Comparison of ENCODE assay signal across 10 cellular contexts in the genomic region with DNA sequence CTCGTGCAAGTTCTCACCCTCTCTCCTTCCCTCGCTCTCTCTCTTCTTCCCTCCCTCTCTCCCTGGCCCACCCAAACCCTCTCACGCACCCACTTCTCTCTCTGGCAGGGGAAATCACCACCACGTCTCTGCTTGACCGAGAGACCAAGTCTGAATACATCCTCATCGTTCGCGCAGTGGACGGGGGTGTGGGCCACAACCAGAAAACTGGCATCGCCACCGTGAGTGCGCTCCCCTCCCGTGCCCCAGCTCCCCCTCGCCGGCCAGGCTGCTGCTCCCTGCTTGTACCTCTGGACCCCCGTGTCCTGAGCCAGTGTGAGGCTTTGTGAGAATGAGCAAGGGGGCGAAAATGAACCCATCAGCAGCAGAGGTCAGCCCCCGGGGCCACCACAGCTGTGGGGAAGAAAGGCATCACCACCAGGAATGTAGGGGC. TPM values are rescaled to one million over a fixed set of nuclear protein-coding genes. Genes with fewer than 3 reads are reported as not detected.
DNase-seq lines count a peak whose midpoint lies in the region; ATAC-seq and TF ChIP-seq lines count a peak whose summit lies in the region.
"Had no signal": no experiment of that assay in that cellular context is flagged by ENCODE, and none has a peak within 500 bp of the region (broad histone marks: within the 10 kb centered on the region; RNA-seq: fewer than 3 reads in every experiment).

No MANE protein-coding gene starts in this region.

- ATAC-seq in activated CD8-positive, alpha-beta T cell treated with anti-CD3 and anti-CD28 coated beads, Interleukin-2, amount 10 ng/mL, durations not matched to agents 7 days and 5 days = no peak
- no peak for ATAC-seq in activated CD8-positive, alpha-beta T cell treated with anti-CD3 and anti-CD28 coated beads for 36 hours
- peak; percentile 11 for ATAC-seq in HG02571 (IDR thresholded peaks at IDR 0.05; ENCODE audit: unreplicated experiment)
- ATAC-seq in activated naive CD8-positive, alpha-beta T cell treated with anti-CD3 and anti-CD28 coated beads, Interleukin-2, amount 50 U/mL, for 24 hours = no peak

- no peak for DNase-seq in activated CD8-positive, alpha-beta T cell treated with anti-CD3 and anti-CD28 coated beads, Interleukin-2, amount 10 ng/mL, durations not matched to agents 7 days and 5 days
- no peak for DNase-seq in activated CD8-positive, alpha-beta T cell treated with anti-CD3 and anti-CD28 coated beads for 36 hours
- no peak for DNase-seq in activated naive CD8-positive, alpha-beta T cell treated with anti-CD3 and anti-CD28 coated beads, Interleukin-2, amount 50 U/mL, for 24 hours
- DNase-seq in spleen = no peak
- no peak for DNase-seq in WERI-Rb-1
- no peak for DNase-seq in NCI-H226
- no peak for DNase-seq in HCEC 1CT

- no peaks in the 10 kb centered on the region for H3K36me3 Mint-ChIP-seq in activated CD8-positive, alpha-beta T cell treated with anti-CD3 and anti-CD28 coated beads, Interleukin-2, amount 10 ng/mL, durations not matched to agents 7 days and 5 days (ENCODE audit: low read depth)
- no peaks in the 10 kb centered on the region for H3K36me3 Mint-ChIP-seq in activated CD8-positive, alpha-beta T cell treated with anti-CD3 and anti-CD28 coated beads for 36 hours (ENCODE audit: low read depth)
- no peaks in the 10 kb centered on the region for H3K36me3 Mint-ChIP-seq in activated naive CD8-positive, alpha-beta T cell treated with anti-CD3 and anti-CD28 coated beads, Interleukin-2, amount 50 U/mL, for 24 hours (ENCODE audit: low read depth)

- intact Hi-C loops in activated CD8-positive, alpha-beta T cell treated with anti-CD3 and anti-CD28 coated beads for 36 hours (cut with micrococcal nuclease) = no loop called here
- intact Hi-C loops in spleen (cut with DNase I; ENCODE audit: low total_unique reads) = loop anchor here (10.0 kb wide), 1 partner anchor 379 kb away; the partner anchor contains the start of gene SLC29A3

- POLR2A ChIA-PET in activated CD8-positive, alpha-beta T cell treated with anti-CD3 and anti-CD28 coated beads, Interleukin-2, amount 10 ng/mL, durations not matched to agents 7 days and 5 days (lab: Charles Lee) = interaction anchor here (0.9 to 1.7 kb wide), 3 partner anchors 33 to 79 kb away, joined by 3 to 9 read pairs (median 4); partner anchors contain the start of gene VSIR
- POLR2A ChIA-PET in activated CD8-positive, alpha-beta T cell treated with anti-CD3 and anti-CD28 coated beads for 36 hours (lab: Charles Lee) = interaction anchor here (1.0 to 1.2 kb wide), 2 partner anchors 36 to 79 kb away, joined by 3 to 4 read pairs; partner anchors contain the start of gene VSIR

- WGBS in spleen, 5 donors = 59 to 68% (median 65%) methylated on average over 18 of the region's 18 CpGs

- H3K4me3 Mint-ChIP-seq in activated CD8-positive, alpha-beta T cell treated with anti-CD3 and anti-CD28 coated beads, Interleukin-2, amount 10 ng/mL, durations not matched to agents 7 days and 5 days = peak overlapping the region; percentile 5
- no peak overlapping the region for H3K4me3 Mint-ChIP-seq in activated CD8-positive, alpha-beta T cell treated with anti-CD3 and anti-CD28 coated beads for 36 hours
- peak overlapping the region; percentile 4 for H3K4me3 Mint-ChIP-seq in activated naive CD8-positive, alpha-beta T cell treated with anti-CD3 and anti-CD28 coated beads, Interleukin-2, amount 50 U/mL, for 24 hours

- H3K36me3 ChIP-seq in spleen (no peaks in the 10 kb centered on the region), WERI-Rb-1 (peaks cover 72% of the 10 kb centered on the region)

- H3K27me3 Mint-ChIP-seq in activated CD8-positive, alpha-beta T cell treated with anti-CD3 and anti-CD28 coated beads, Interleukin-2, amount 10 ng/mL, durations not matched to agents 7 days and 5 days (ENCODE audit: low read depth) = no peaks in the 10 kb centered on the region
- H3K27me3 Mint-ChIP-seq in activated CD8-positive, alpha-beta T cell treated with anti-CD3 and anti-CD28 coated beads for 36 hours = no peaks in the 10 kb centered on the region
- H3K27me3 Mint-ChIP-seq in activated naive CD8-positive, alpha-beta T cell treated with anti-CD3 and anti-CD28 coated beads, Interleukin-2, amount 50 U/mL, for 24 hours = no peaks in the 10 kb centered on the region

- no peak for TF ChIP-seq POLR2A in spleen (IDR thresholded peaks at IDR 0.05)

- no peak for TF ChIP-seq CTCF in activated CD8-positive, alpha-beta T cell treated with anti-CD3 and anti-CD28 coated beads for 36 hours (IDR thresholded peaks at IDR 0.05)
- TF ChIP-seq CTCF in spleen (IDR thresholded peaks at IDR 0.05 in 8 of 11, conservative IDR thresholded peaks at IDR 0.05 in 3 of 11) (no peak), WERI-Rb-1 (IDR thresholded peaks at IDR 0.05; ENCODE audit: low read depth, low read length) (no peak)

- H3K9me3 Mint-ChIP-seq in activated CD8-positive, alpha-beta T cell treated with anti-CD3 and anti-CD28 coated beads, Interleukin-2, amount 10 ng/mL, durations not matched to agents 7 days and 5 days (ENCODE audit: insufficient read depth) = no peaks in the 10 kb centered on the region
- H3K9me3 Mint-ChIP-seq in activated CD8-positive, alpha-beta T cell treated with anti-CD3 and anti-CD28 coated beads for 36 hours = no peaks in the 10 kb centered on the region
- H3K9me3 Mint-ChIP-seq in activated naive CD8-positive, alpha-beta T cell treated with anti-CD3 and anti-CD28 coated beads, Interleukin-2, amount 50 U/mL, for 24 hours = peaks cover 5% of the 10 kb centered on the region

- peak overlapping the region; percentile 9 to 84 (median 80) for H3K27ac ChIP-seq in spleen
- no peak overlapping the region for H3K27ac ChIP-seq in WERI-Rb-1

- CTCF ChIA-PET in activated CD8-positive, alpha-beta T cell treated with anti-CD3 and anti-CD28 coated beads, Interleukin-2, amount 10 ng/mL, durations not matched to agents 7 days and 5 days (lab: Charles Lee) = interaction anchor here (0.7 to 7.2 kb wide), 10 partner anchors 13 to 379 kb away, joined by 3 to 121 read pairs (median 4); partner anchors contain the start of gene VSIR
- CTCF ChIA-PET in activated CD8-positive, alpha-beta T cell treated with anti-CD3 and anti-CD28 coated beads for 36 hours (lab: Charles Lee) = interaction anchor here (0.9 to 12.2 kb wide), 8 partner anchors 9 to 310 kb away, joined by 3 to 189 read pairs (median 4); partner anchors contain the start of gene VSIR

- H3K4me3 ChIP-seq in spleen (peak overlapping the region in 1 of 8 donors; percentile 47), WERI-Rb-1 (ENCODE audit: low read depth, low read length) (no peak overlapping the region)

- H3K27me3 ChIP-seq in spleen (replicated peaks in 1 of 7) (no peaks in the 10 kb centered on the region), WERI-Rb-1 (ENCODE audit: insufficient read depth, low read depth, severe bottlenecking) (no peaks in the 10 kb centered on the region)

- H3K27ac Mint-ChIP-seq in activated CD8-positive, alpha-beta T cell treated with anti-CD3 and anti-CD28 coated beads, Interleukin-2, amount 10 ng/mL, durations not matched to agents 7 days and 5 days = peak overlapping the region; percentile 82
- H3K27ac Mint-ChIP-seq in activated CD8-positive, alpha-beta T cell treated with anti-CD3 and anti-CD28 coated beads for 36 hours = no peak overlapping the region
- H3K27ac Mint-ChIP-seq in activated naive CD8-positive, alpha-beta T cell treated with anti-CD3 and anti-CD28 coated beads, Interleukin-2, amount 50 U/mL, for 24 hours = no peak overlapping the region

- peaks cover 56% of the 10 kb centered on the region for H3K4me1 Mint-ChIP-seq in activated CD8-positive, alpha-beta T cell treated with anti-CD3 and anti-CD28 coated beads, Interleukin-2, amount 10 ng/mL, durations not matched to agents 7 days and 5 days (ENCODE audit: low read depth)
- H3K4me1 Mint-ChIP-seq in activated CD8-positive, alpha-beta T cell treated with anti-CD3 and anti-CD28 coated beads for 36 hours (ENCODE audit: low read depth) = peaks cover 43% of the 10 kb centered on the region
- peaks cover 50% of the 10 kb centered on the region for H3K4me1 Mint-ChIP-seq in activated naive CD8-positive, alpha-beta T cell treated with anti-CD3 and anti-CD28 coated beads, Interleukin-2, amount 50 U/mL, for 24 hours

- H3K9me3 ChIP-seq in spleen (peaks cover 0 to 8% (median 2%) of the 10 kb centered on the region in 8 donors), WERI-Rb-1 (ENCODE audit: severe bottlenecking) (no peaks in the 10 kb centered on the region)

- peaks cover 35 to 66% (median 53%) of the 10 kb centered on the region in 6 donors for H3K4me1 ChIP-seq in spleen

RNA-seq across cellular contexts. Expression of gene C10orf105, which starts 25.5 kb away (rescaled TPM):
- 1 to 10 TPM in 1 of 2 experiments, under 1 TPM in 1; 0.73 to 1.1 TPM for total RNA-seq in activated CD8-positive, alpha-beta T cell treated with anti-CD3 and anti-CD28 coated beads, Interleukin-2, amount 10 ng/mL, durations not matched to agents 7 days and 5 days
- under 1 TPM; 0.16 to 0.27 TPM for total RNA-seq in activated CD8-positive, alpha-beta T cell treated with anti-CD3 and anti-CD28 coated beads for 36 hours
- total RNA-seq in spleen = 1 to 10 TPM; 1.4 to 4.4 (median 3.4) TPM
- polyA plus RNA-seq in spleen = under 1 TPM; 0.08 to 0.38 (median 0.20) TPM
- total RNA-seq: kidney epithelial cell had no signal
- polyA plus RNA-seq: AG04450 had no signal
